In genomic region chr15:74317820-74318375, GRCh38 we compare ENCODE assay signal across 9 cellular contexts. TPM values are rescaled to one million over a fixed set of nuclear protein-coding genes. Genes with fewer than 3 reads are reported as not detected.
A peak's percentile ranks its signal among the peaks of the same experiment; 100 is the strongest.
DNase-seq lines count a peak whose midpoint lies in the region; ATAC-seq and TF ChIP-seq lines count a peak whose summit lies in the region.
"Had no signal": no experiment of that assay in that cellular context is flagged by ENCODE, and none has a peak within 500 bp of the region (broad histone marks: within the 10 kb centered on the region; RNA-seq: fewer than 3 reads in every experiment).

No MANE protein-coding gene starts in this region.

- H3K4ac ChIP-seq in H9 (ENCODE audit: low read depth, low read length): no peak overlapping the region

- H4K8ac ChIP-seq in H9 (replicated peaks; ENCODE audit: insufficient read length, low read depth, low read length): no peak overlapping the region

- peak overlapping the region in 1 of 2 experiments; percentile 9; a peak in 1 of 5 replicates for H3K4me3 Mint-ChIP-seq in H9
- no peak overlapping the region for H3K4me3 Mint-ChIP-seq in stimulated activated memory B cell treated with anti-CD40 and anti-IgM and Interleukin-4, amounts not matched to agents 10 μg/mL and 1 μg/mL and 100 μg/mL, for 72 hours
- no peak overlapping the region for H3K4me3 Mint-ChIP-seq in activated naive CD4-positive, alpha-beta T cell treated with anti-CD3 and anti-CD28 coated beads, Interleukin-2, amount 10 ng/mL, durations not matched to agents 7 days and 5 days

- H3K36me3 ChIP-seq in Peyer's patch: no peaks in the 10 kb centered on the region
- no peaks in the 10 kb centered on the region for H3K36me3 ChIP-seq in heart left ventricle

- H2BK120ac ChIP-seq in H9 (ENCODE audit: low read depth, low read length, poor library complexity, severe bottlenecking): no peak overlapping the region

- CTCF ChIA-PET in activated naive CD4-positive, alpha-beta T cell treated with anti-CD3 and anti-CD28 coated beads, Interleukin-2, amount 10 ng/mL, durations not matched to agents 7 days and 5 days (lab: Charles Lee): interaction anchor here (2.6 kb wide), 1 partner anchor 10 kb away, joined by 8 read pairs; no protein-coding TSS in a partner anchor

- H4K5ac ChIP-seq in H9 (ENCODE audit: insufficient read length, low read depth, low read length): no peak overlapping the region

- TF ChIP-seq CTCF in H9 (conservative IDR thresholded peaks at IDR 0.05) (no peak), Peyer's patch (IDR thresholded peaks at IDR 0.05) (no peak), heart left ventricle (IDR thresholded peaks at IDR 0.05) (no peak)

- peak overlapping the region; percentile 45 for H3K14ac ChIP-seq in H9 (ENCODE audit: insufficient read depth, low read length)

- H3K4me3 ChIP-seq in Peyer's patch (no peak overlapping the region), heart left ventricle (no peak overlapping the region)

- H3K56ac ChIP-seq in H9 (ENCODE audit: insufficient read length, low read depth, low read length): no peak overlapping the region

- H2AK5ac ChIP-seq in H9 (ENCODE audit: insufficient read length, low read length): no peak overlapping the region

- no peak overlapping the region for H3K9ac ChIP-seq in H9 (ENCODE audit: extremely low read depth, insufficient read length, low read length)

- intact Hi-C loops in heart left ventricle (cut with DNase I): loop anchor here in 4 of 10 donors (2.0 to 10.0 kb wide), 5 partner anchors 137 to 343 kb away; no protein-coding TSS in a partner anchor

- no peak overlapping the region for H3K18ac ChIP-seq in H9 (ENCODE audit: insufficient read length, low read depth, low read length)

- H3T11ph ChIP-seq in H9 (ENCODE audit: low read length): no peak overlapping the region

- H2BK5ac ChIP-seq in H9 (ENCODE audit: insufficient read length, low read length): no peak overlapping the region

- H3K4me2 ChIP-seq in H9 (ENCODE audit: insufficient read depth, insufficient read length, low read length): no peak overlapping the region

- H3K79me1 ChIP-seq in H9 (ENCODE audit: insufficient read depth, low read depth, low read length, poor library complexity, severe bottlenecking): no peaks in the 10 kb centered on the region

- H2AFZ ChIP-seq in H9 (ENCODE audit: low read length): no peak overlapping the region

- TF ChIP-seq POLR2A in Peyer's patch (IDR thresholded peaks at IDR 0.05) (no peak), heart left ventricle (IDR thresholded peaks at IDR 0.05) (no peak)

- H3K23ac ChIP-seq in H9 (ENCODE audit: insufficient read length, low read depth, low read length): no peak overlapping the region

- H3K27ac ChIP-seq in H9 (ENCODE audit: insufficient read length, low read depth, low read length): no peak overlapping the region
- peak overlapping the region; percentile 24 to 52 (median 32) for H3K27ac ChIP-seq in Peyer's patch
- peak overlapping the region; percentile 67 to 90 (median 80) for H3K27ac ChIP-seq in heart left ventricle

- H3K4me1 ChIP-seq in H9 (ENCODE audit: insufficient read depth, low read length) (no peaks in the 10 kb centered on the region; the same call in 1 of the 2 replicates), Peyer's patch (peaks cover 0 to 18% (median 14%) of the 10 kb centered on the region in 4 donors), heart left ventricle (peaks cover 9 to 63% (median 55%) of the 10 kb centered on the region in 12 donors)

- H2BK15ac ChIP-seq in H9 (ENCODE audit: low read depth, low read length): no peak overlapping the region

- H3K9me3 ChIP-seq in H9 (ENCODE audit: control insufficient read depth, low read depth, low read length) (no peaks in the 10 kb centered on the region), Peyer's patch (no peaks in the 10 kb centered on the region), heart left ventricle (no peaks in the 10 kb centered on the region)

- H3K36me3 Mint-ChIP-seq in H9 (ENCODE audit: insufficient read depth in 1 of 3, low read depth in 3 of 3): no peaks in the 10 kb centered on the region; a peak in 1 of 7 replicates
- H3K36me3 Mint-ChIP-seq in stimulated activated memory B cell treated with anti-CD40 and anti-IgM and Interleukin-4, amounts not matched to agents 10 μg/mL and 1 μg/mL and 100 μg/mL, for 72 hours: no peaks in the 10 kb centered on the region
- no peaks in the 10 kb centered on the region for H3K36me3 Mint-ChIP-seq in activated naive CD4-positive, alpha-beta T cell treated with anti-CD3 and anti-CD28 coated beads, Interleukin-2, amount 10 ng/mL, durations not matched to agents 7 days and 5 days

- H4K91ac ChIP-seq in H9 (ENCODE audit: insufficient read length, low read depth, low read length): no peak overlapping the region

- H3K27me3 Mint-ChIP-seq in H9 (ENCODE audit: low read depth): peaks cover 1% of the 10 kb centered on the region
- H3K27me3 Mint-ChIP-seq in stimulated activated memory B cell treated with anti-CD40 and anti-IgM and Interleukin-4, amounts not matched to agents 10 μg/mL and 1 μg/mL and 100 μg/mL, for 72 hours: peaks cover 12% of the 10 kb centered on the region
- H3K27me3 Mint-ChIP-seq in activated naive CD4-positive, alpha-beta T cell treated with anti-CD3 and anti-CD28 coated beads, Interleukin-2, amount 10 ng/mL, durations not matched to agents 7 days and 5 days: peaks cover 14% of the 10 kb centered on the region

- H3K23me2 ChIP-seq in H9 (ENCODE audit: insufficient read length, low read depth, low read length, poor library complexity, severe bottlenecking): no peaks in the 10 kb centered on the region

- H3K27ac Mint-ChIP-seq in H9: peak overlapping the region in 1 of 3 experiments; percentile 27; a peak in 2 of 7 replicates
- no peak overlapping the region for H3K27ac Mint-ChIP-seq in stimulated activated memory B cell treated with anti-CD40 and anti-IgM and Interleukin-4, amounts not matched to agents 10 μg/mL and 1 μg/mL and 100 μg/mL, for 72 hours
- no peak overlapping the region for H3K27ac Mint-ChIP-seq in activated naive CD4-positive, alpha-beta T cell treated with anti-CD3 and anti-CD28 coated beads, Interleukin-2, amount 10 ng/mL, durations not matched to agents 7 days and 5 days

- H3K4me1 Mint-ChIP-seq in H9: peaks cover 26 to 51% of the 10 kb centered on the region in 2 experiments
- peaks cover 43% of the 10 kb centered on the region for H3K4me1 Mint-ChIP-seq in stimulated activated memory B cell treated with anti-CD40 and anti-IgM and Interleukin-4, amounts not matched to agents 10 μg/mL and 1 μg/mL and 100 μg/mL, for 72 hours
- H3K4me1 Mint-ChIP-seq in activated naive CD4-positive, alpha-beta T cell treated with anti-CD3 and anti-CD28 coated beads, Interleukin-2, amount 10 ng/mL, durations not matched to agents 7 days and 5 days: peaks cover 54% of the 10 kb centered on the region

- H2BK20ac ChIP-seq in H9 (ENCODE audit: low read depth, low read length, poor library complexity, severe bottlenecking): no peak overlapping the region

- H3K9me3 Mint-ChIP-seq in H9: no peaks in the 10 kb centered on the region
- H3K9me3 Mint-ChIP-seq in stimulated activated memory B cell treated with anti-CD40 and anti-IgM and Interleukin-4, amounts not matched to agents 10 μg/mL and 1 μg/mL and 100 μg/mL, for 72 hours: no peaks in the 10 kb centered on the region
- no peaks in the 10 kb centered on the region for H3K9me3 Mint-ChIP-seq in activated naive CD4-positive, alpha-beta T cell treated with anti-CD3 and anti-CD28 coated beads, Interleukin-2, amount 10 ng/mL, durations not matched to agents 7 days and 5 days

- H3K27me3 ChIP-seq in H9 (ENCODE audit: insufficient read depth, low read length): no peaks in the 10 kb centered on the region
- no peaks in the 10 kb centered on the region for H3K27me3 ChIP-seq in Peyer's patch
- H3K27me3 ChIP-seq in heart left ventricle: no peaks in the 10 kb centered on the region

- WGBS in H9 (ENCODE audit: extremely low coverage, insufficient read length, low lambda C conversion rate): no CpG with 5 or more reads among the region's 8 CpGs
- 28 to 48% (median 39%) methylated on average over 8 of the region's 8 CpGs for WGBS in heart left ventricle, 4 donors

- no peaks in the 10 kb centered on the region for H4K20me1 ChIP-seq in H9 (ENCODE audit: control insufficient read depth, insufficient read depth, insufficient read length)

- H3K79me2 ChIP-seq in H9 (ENCODE audit: insufficient read depth, low read length): no peaks in the 10 kb centered on the region

- ATAC-seq in heart left ventricle: peak; percentile 68 to 81 (median 77)
- ATAC-seq in stimulated activated memory B cell treated with anti-CD40 and anti-IgM and Interleukin-4, amounts not matched to agents 10 μg/mL and 1 μg/mL and 100 μg/mL, for 72 hours: peak; percentile 4
- no peak for ATAC-seq in HG02798 (IDR thresholded peaks at IDR 0.05; ENCODE audit: poor library complexity, unreplicated experiment)
- no peak for ATAC-seq in HG03280 (IDR thresholded peaks at IDR 0.05; ENCODE audit: unreplicated experiment)

- DNase-seq in H9: no peak
- DNase-seq in Peyer's patch: peak in 2 of 3 donors; percentile 54 to 57
- DNase-seq in heart left ventricle: peak; percentile 91 to 93 (median 93)
- DNase-seq in activated naive CD4-positive, alpha-beta T cell treated with anti-CD3 and anti-CD28 coated beads, Interleukin-2, amount 10 ng/mL, durations not matched to agents 7 days and 5 days: no peak
- no peak for DNase-seq in NCI-H2196 (lab: John Stamatoyannopoulos, UW; ENCODE audit: unreplicated experiment)
- DNase-seq: activated CD8-positive, alpha-beta memory T cell treated with anti-CD3 and anti-CD28 coated beads, Interleukin-2, amount 50 U/mL, for 48 hours had no signal

- no peak overlapping the region for H2BK12ac ChIP-seq in H9 (ENCODE audit: insufficient read length, low read depth, low read length)

RNA-seq across cellular contexts. Expression of gene CYP11A1, which starts 49.5 kb away (rescaled TPM):
- total RNA-seq in H9 (2021): 1.7 and 2.3 TPM in 2 replicates
- 1 to 10 TPM in 3 of 4 donors, under 1 TPM in 1; 0.88 to 6.6 (median 3.3) TPM for total RNA-seq in Peyer's patch
- total RNA-seq in heart left ventricle: 1 to 10 TPM in 5 of 9 donors, under 1 TPM in 4; 0.09 to 3.4 (median 1.6) TPM
- under 1 TPM; 0.07 to 0.46 TPM for polyA plus RNA-seq in heart left ventricle

Comparison
In these comparisons a context has a peak if more than half of its experiments do, and no peak if none do; other contexts are left out.
1. DNase-seq: peak in Peyer's patch (2 of 3) and heart left ventricle (5 of 5); none in H9 (single experiment), activated naive CD4-positive, alpha-beta T cell treated with anti-CD3 and anti-CD28 coated beads, Interleukin-2, amount 10 ng/mL, durations not matched to agents 7 days and 5 days (single experiment) and NCI-H2196 (single experiment).
2. ATAC-seq: peak in heart left ventricle (4 of 4) and stimulated activated memory B cell treated with anti-CD40 and anti-IgM and Interleukin-4, amounts not matched to agents 10 μg/mL and 1 μg/mL and 100 μg/mL, for 72 hours (single experiment); none in HG02798 (single experiment) and HG03280 (single experiment).